In the genomic region with DNA sequence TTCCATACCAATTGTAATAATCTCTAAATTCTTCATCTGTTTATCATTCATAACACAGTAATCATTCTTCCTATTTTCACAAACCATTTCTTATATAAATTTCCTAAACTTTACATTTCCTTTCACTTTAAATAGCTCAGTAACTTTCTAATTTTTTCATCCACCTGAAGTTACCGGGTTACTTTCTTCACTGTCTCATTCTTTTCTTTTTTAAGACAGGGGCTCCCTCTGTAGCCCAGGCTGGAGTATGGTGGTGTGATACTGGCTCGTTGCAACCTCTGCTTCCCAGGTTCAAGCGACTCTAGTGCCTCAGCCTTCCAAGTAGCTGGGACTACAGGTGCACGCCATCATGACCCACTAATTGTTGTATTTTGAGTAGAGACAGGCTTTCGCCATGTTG, we compare ENCODE assay signal across 2 cellular contexts.
TF ChIP-seq lines count a peak whose summit lies in the region.

No MANE protein-coding gene starts in this region.

TF ChIP-seq in HEK293, 187 proteins besides CTCF, POLR2A, EP300 and RAD21 (continued from another document):
- TF ChIP-seq, protein P1, sequence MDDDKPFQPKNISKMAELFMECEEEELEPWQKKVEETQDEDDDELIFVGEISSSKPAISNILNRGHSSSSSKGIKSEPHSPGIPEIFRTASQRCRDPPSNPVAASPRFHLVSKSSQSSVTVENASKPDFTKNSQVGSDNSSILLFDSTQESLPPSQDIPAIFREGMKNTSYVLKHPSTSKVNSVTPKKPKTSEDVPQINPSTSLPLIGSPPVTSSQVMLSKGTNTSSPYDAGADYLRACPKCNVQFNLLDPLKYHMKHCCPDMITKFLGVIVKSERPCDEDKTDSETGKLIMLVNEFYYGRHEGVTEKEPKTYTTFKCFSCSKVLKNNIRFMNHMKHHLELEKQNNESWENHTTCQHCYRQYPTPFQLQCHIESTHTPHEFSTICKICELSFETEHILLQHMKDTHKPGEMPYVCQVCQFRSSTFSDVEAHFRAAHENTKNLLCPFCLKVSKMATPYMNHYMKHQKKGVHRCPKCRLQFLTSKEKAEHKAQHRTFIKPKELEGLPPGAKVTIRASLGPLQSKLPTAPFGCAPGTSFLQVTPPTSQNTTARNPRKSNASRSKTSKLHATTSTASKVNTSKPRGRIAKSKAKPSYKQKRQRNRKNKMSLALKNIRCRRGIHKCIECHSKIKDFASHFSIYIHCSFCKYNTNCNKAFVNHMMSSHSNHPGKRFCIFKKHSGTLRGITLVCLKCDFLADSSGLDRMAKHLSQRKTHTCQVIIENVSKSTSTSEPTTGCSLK (tag by site-specific recombination; IDR thresholded peaks at IDR 0.05): no peak
TF ChIP-seq in HEK293: peak in this region for 1.

TF ChIP-seq in H1, 55 proteins besides CTCF, POLR2A, EP300 and RAD21:
- no peak for TF ChIP-seq GABPA (IDR thresholded peaks at IDR 0.05; ENCODE audit: borderline replicate concordance, insufficient read depth, low read length)
- no peak for TF ChIP-seq BCL11A (IDR thresholded peaks at IDR 0.05; ENCODE audit: low read depth in 2 of 2, low read length in 2 of 2)
- no peak for TF ChIP-seq SRF (IDR thresholded peaks at IDR 0.05; ENCODE audit: low read depth, low read length)
- no peak for TF ChIP-seq PHF8 (conservative IDR thresholded peaks at IDR 0.05; ENCODE audit: low read depth, low read length)
- no peak for TF ChIP-seq TAF7 (optimal IDR thresholded peaks at IDR 0.05; ENCODE audit: borderline replicate concordance, low read depth, low read length)
- no peak for TF ChIP-seq TAF1 (IDR thresholded peaks at IDR 0.05; ENCODE audit: low read depth, low read length)
- no peak for TF ChIP-seq RNF2 (IDR thresholded peaks at IDR 0.05; ENCODE audit: borderline replicate concordance, low read depth, low read length, missing control alignments, poor library complexity, severe bottlenecking)
- TF ChIP-seq CBX8 (IDR thresholded peaks at IDR 0.05; ENCODE audit: borderline replicate concordance, low read depth, low read length): no peak
